ENCODE assay signal across 22 cellular contexts in the genomic region with DNA sequence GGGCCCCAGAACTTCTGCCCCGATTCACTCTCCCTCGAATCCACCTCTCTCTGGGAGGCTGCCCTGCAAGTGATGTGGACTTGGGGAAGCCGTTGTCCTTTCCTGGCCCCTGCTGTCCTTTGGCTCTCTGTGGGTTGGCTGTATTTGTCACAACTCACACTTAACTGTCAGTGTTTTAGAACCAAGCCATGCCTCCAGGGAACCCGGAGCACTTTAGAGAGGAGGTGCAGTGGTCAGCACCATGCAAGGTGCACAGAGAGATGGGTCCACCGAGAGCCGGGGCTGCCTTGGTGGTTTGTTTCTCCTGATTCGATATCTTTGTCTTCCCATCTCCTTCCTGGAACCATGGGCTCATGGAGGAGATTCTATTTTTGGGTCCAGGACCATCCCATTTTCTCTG.
"Had no signal": no experiment of that assay in that cellular context is flagged by ENCODE, and none has a peak within 500 bp of the region (broad histone marks: within the 10 kb centered on the region; RNA-seq: fewer than 3 reads in every experiment).

No MANE protein-coding gene starts in this region.

- H3K4me1 ChIP-seq: esophagus muscularis mucosa, psoas muscle, right atrium auricular region, tibial nerve, uterus had no signal

- H3K27me3 ChIP-seq: esophagus muscularis mucosa, hepatocyte, ovary, right atrium auricular region, tibial nerve, uterus had no signal

- H3K4me1 Mint-ChIP-seq: activated CD4-positive, alpha-beta T cell treated with anti-CD3 and anti-CD28 coated beads, Interleukin-2, amount 10 ng/mL, durations not matched to agents 7 days and 5 days; activated CD8-positive, alpha-beta memory T cell treated with anti-CD3 and anti-CD28 coated beads, Interleukin-2, amount 10 ng/mL, durations not matched to agents 7 days and 5 days; brain; immature natural killer cell; stimulated activated effector memory CD8-positive, alpha-beta T cell treated with anti-CD3 and anti-CD28 coated beads, Interleukin-12 subunit alpha, Interleukin-12 subunit beta, amount 100 ng/mL, for 72 hours; stimulated activated naive CD8-positive, alpha-beta T cell treated with anti-CD3 and anti-CD28 coated beads, Interleukin-15, amount 100 ng/mL, for 72 hours had no signal

- ATAC-seq: activated CD8-positive, alpha-beta memory T cell treated with anti-CD3 and anti-CD28 coated beads, Interleukin-2, amount 10 ng/mL, durations not matched to agents 7 days and 5 days; activated CD8-positive, alpha-beta T cell treated with anti-CD3 and anti-CD28 coated beads for 36 hours; effector memory CD8-positive, alpha-beta T cell; natural killer cell treated with Interleukin-12 subunit alpha and Interleukin-12 subunit beta and Interleukin-15 and Interleukin-18, amount 100 ng/mL, for 72 hours; psoas muscle; stimulated activated effector memory CD8-positive, alpha-beta T cell treated with anti-CD3 and anti-CD28 coated beads, Interleukin-12 subunit alpha, Interleukin-12 subunit beta, amount 100 ng/mL, for 72 hours; stimulated activated naive CD8-positive, alpha-beta T cell treated with anti-CD3 and anti-CD28 coated beads, Interleukin-15, amount 100 ng/mL, for 72 hours had no signal

- H3K9me3 ChIP-seq: esophagus muscularis mucosa, ovary, psoas muscle, right atrium auricular region, tibial nerve, uterus had no signal

- H3K9me3 Mint-ChIP-seq: activated CD4-positive, alpha-beta T cell treated with anti-CD3 and anti-CD28 coated beads, Interleukin-2, amount 10 ng/mL, durations not matched to agents 7 days and 5 days; activated CD8-positive, alpha-beta T cell treated with anti-CD3 and anti-CD28 coated beads for 36 hours; activated naive CD4-positive, alpha-beta T cell treated with anti-CD3 and anti-CD28 coated beads for 36 hours; effector memory CD8-positive, alpha-beta T cell; immature natural killer cell; natural killer cell treated with Interleukin-12 subunit alpha and Interleukin-12 subunit beta and Interleukin-15 and Interleukin-18, amount 100 ng/mL, for 72 hours; stimulated activated naive CD8-positive, alpha-beta T cell treated with anti-CD3 and anti-CD28 coated beads, Interleukin-15, amount 100 ng/mL, for 72 hours had no signal

- H3K4me3 ChIP-seq: dorsolateral prefrontal cortex, esophagus muscularis mucosa, hepatocyte, ovary, psoas muscle, right atrium auricular region, tibial nerve, uterus had no signal

- H3K27me3 Mint-ChIP-seq: activated CD4-positive, alpha-beta T cell treated with anti-CD3 and anti-CD28 coated beads, Interleukin-2, amount 10 ng/mL, durations not matched to agents 7 days and 5 days; activated CD8-positive, alpha-beta memory T cell treated with anti-CD3 and anti-CD28 coated beads, Interleukin-2, amount 10 ng/mL, durations not matched to agents 7 days and 5 days; activated CD8-positive, alpha-beta T cell treated with anti-CD3 and anti-CD28 coated beads for 36 hours; stimulated activated naive CD8-positive, alpha-beta T cell treated with anti-CD3 and anti-CD28 coated beads, Interleukin-15, amount 100 ng/mL, for 72 hours had no signal

- DNase-seq: activated CD4-positive, alpha-beta T cell treated with anti-CD3 and anti-CD28 coated beads, Interleukin-2, amount 10 ng/mL, durations not matched to agents 7 days and 5 days; activated CD8-positive, alpha-beta memory T cell treated with anti-CD3 and anti-CD28 coated beads, Interleukin-2, amount 10 ng/mL, durations not matched to agents 7 days and 5 days; activated CD8-positive, alpha-beta T cell treated with anti-CD3 and anti-CD28 coated beads for 36 hours; activated naive CD4-positive, alpha-beta T cell treated with anti-CD3 and anti-CD28 coated beads for 36 hours; activated T-cell treated with anti-CD3 and anti-CD28 coated beads, Interleukin-2, amount 50 U/mL, for 1 hour; central memory CD4-positive, alpha-beta T cell; effector memory CD8-positive, alpha-beta T cell; glutamatergic neuron; immature natural killer cell; psoas muscle; stimulated activated CD4-positive, alpha-beta T cell treated with anti-CD3 and anti-CD28 coated beads, Interleukin-2, amount 100 ng/mL, for 24 hours; stimulated activated naive CD8-positive, alpha-beta T cell treated with anti-CD3 and anti-CD28 coated beads, Interleukin-15, amount 100 ng/mL, for 72 hours had no signal

- H3K27ac Mint-ChIP-seq: activated CD4-positive, alpha-beta T cell treated with anti-CD3 and anti-CD28 coated beads, Interleukin-2, amount 10 ng/mL, durations not matched to agents 7 days and 5 days; activated CD8-positive, alpha-beta memory T cell treated with anti-CD3 and anti-CD28 coated beads, Interleukin-2, amount 10 ng/mL, durations not matched to agents 7 days and 5 days; activated CD8-positive, alpha-beta T cell treated with anti-CD3 and anti-CD28 coated beads for 36 hours; activated naive CD4-positive, alpha-beta T cell treated with anti-CD3 and anti-CD28 coated beads for 36 hours; brain; immature natural killer cell; natural killer cell treated with Interleukin-12 subunit alpha and Interleukin-12 subunit beta and Interleukin-15 and Interleukin-18, amount 100 ng/mL, for 72 hours; stimulated activated effector memory CD8-positive, alpha-beta T cell treated with anti-CD3 and anti-CD28 coated beads, Interleukin-12 subunit alpha, Interleukin-12 subunit beta, amount 100 ng/mL, for 72 hours had no signal

- H3K4me3 Mint-ChIP-seq: activated CD4-positive, alpha-beta T cell treated with anti-CD3 and anti-CD28 coated beads, Interleukin-2, amount 10 ng/mL, durations not matched to agents 7 days and 5 days; activated CD8-positive, alpha-beta memory T cell treated with anti-CD3 and anti-CD28 coated beads, Interleukin-2, amount 10 ng/mL, durations not matched to agents 7 days and 5 days; activated CD8-positive, alpha-beta T cell treated with anti-CD3 and anti-CD28 coated beads for 36 hours; activated naive CD4-positive, alpha-beta T cell treated with anti-CD3 and anti-CD28 coated beads for 36 hours; brain; effector memory CD8-positive, alpha-beta T cell; immature natural killer cell; natural killer cell treated with Interleukin-12 subunit alpha and Interleukin-12 subunit beta and Interleukin-15 and Interleukin-18, amount 100 ng/mL, for 72 hours; stimulated activated effector memory CD8-positive, alpha-beta T cell treated with anti-CD3 and anti-CD28 coated beads, Interleukin-12 subunit alpha, Interleukin-12 subunit beta, amount 100 ng/mL, for 72 hours; stimulated activated naive CD8-positive, alpha-beta T cell treated with anti-CD3 and anti-CD28 coated beads, Interleukin-15, amount 100 ng/mL, for 72 hours had no signal

- H3K36me3 Mint-ChIP-seq: activated CD8-positive, alpha-beta memory T cell treated with anti-CD3 and anti-CD28 coated beads, Interleukin-2, amount 10 ng/mL, durations not matched to agents 7 days and 5 days; immature natural killer cell; natural killer cell treated with Interleukin-12 subunit alpha and Interleukin-12 subunit beta and Interleukin-15 and Interleukin-18, amount 100 ng/mL, for 72 hours; stimulated activated effector memory CD8-positive, alpha-beta T cell treated with anti-CD3 and anti-CD28 coated beads, Interleukin-12 subunit alpha, Interleukin-12 subunit beta, amount 100 ng/mL, for 72 hours had no signal

- H3K36me3 ChIP-seq: esophagus muscularis mucosa, ovary, right atrium auricular region, uterus had no signal
